In genomic region chr3:25508901-25509300, GRCh38 we compare ENCODE assay signal across 13 cellular contexts.
DNase-seq lines count a peak whose midpoint lies in the region; ATAC-seq, FAIRE-seq and TF ChIP-seq lines count a peak whose summit lies in the region.
"Had no signal": no experiment of that assay in that cellular context is flagged by ENCODE, and none has a peak within 500 bp of the region (broad histone marks: within the 10 kb centered on the region; RNA-seq: fewer than 3 reads in every experiment).

No MANE protein-coding gene starts in this region.

- H3K27ac ChIP-seq in A549, result peak overlapping the region; percentile 76 to 78
- peak overlapping the region; percentile 98 for H3K27ac ChIP-seq in endothelial cell of umbilical vein (ENCODE audit: insufficient read depth, low read depth, low read length)
- no peak overlapping the region for H3K27ac ChIP-seq in substantia nigra (ENCODE audit: low read depth, low read length, poor library complexity, severe bottlenecking)

- no peak overlapping the region for H2AFZ ChIP-seq in endothelial cell of umbilical vein (ENCODE audit: low read depth, low read length)

- CTCF ChIA-PET in A549 (lab: Yijun Ruan, JAX) (interaction anchor here (0.6 to 1.9 kb wide), 3 partner anchors 9 to 67 kb away, joined by 3 to 5 read pairs (median 4); no protein-coding TSS in a partner anchor), endothelial cell of umbilical vein (lab: Charles Lee) (interaction anchor here (0.7 to 2.8 kb wide), 13 partner anchors 9 to 427 kb away, joined by 3 to 16 read pairs (median 4); partner anchors contain the start of gene RARB), WTC11 (lab: Charles Lee) (no interaction called here)

- H3K27ac Mint-ChIP-seq in mesothelial cell of epicardium, result peak overlapping the region; percentile 66
- H3K27ac Mint-ChIP-seq in WTC11, result no peak overlapping the region
- H3K27ac Mint-ChIP-seq: activated B cell treated with CpG ODN at 0.5 μM for 24 hours had no signal

- H3K79me2 ChIP-seq in endothelial cell of umbilical vein (ENCODE audit: control insufficient read depth, insufficient read depth, low read length), result peaks cover 15% of the 10 kb centered on the region

- H3K27me3 ChIP-seq in MG63, result no peaks in the 10 kb centered on the region
- no peaks in the 10 kb centered on the region for H3K27me3 ChIP-seq in endothelial cell of umbilical vein (ENCODE audit: control insufficient read depth in 2 of 2, insufficient read depth in 2 of 2, low read length in 2 of 2)

- H3K4me1 ChIP-seq in A549 (peaks cover 33% of the 10 kb centered on the region), endothelial cell of umbilical vein (ENCODE audit: control insufficient read depth, extremely low read depth, insufficient read depth, low read length) (peaks cover 28% of the 10 kb centered on the region)

- H3K9me1 ChIP-seq in endothelial cell of umbilical vein (replicated peaks; ENCODE audit: control insufficient read depth, extremely low read depth, insufficient read depth, low read length), result no peaks in the 10 kb centered on the region

- H3K36me3 Mint-ChIP-seq in mesothelial cell of epicardium, result peaks cover 48% of the 10 kb centered on the region
- no peaks in the 10 kb centered on the region for H3K36me3 Mint-ChIP-seq in WTC11

- 46% methylated on average over 4 of the region's 4 CpGs for WGBS in A549 (ENCODE audit: missing lambda C conversion rate)

- FAIRE-seq in A549 (lab: Jason Lieb, UNC), result no peak
- peak; percentile 82 for FAIRE-seq in endothelial cell of umbilical vein (lab: Jason Lieb, UNC)

- H3K4me2 ChIP-seq in A549 (peak overlapping the region; percentile 25), endothelial cell of umbilical vein (ENCODE audit: insufficient read depth, low read length) (peak overlapping the region; percentile 50)

- no peaks in the 10 kb centered on the region for H3K9me3 ChIP-seq in A549
- H3K9me3 ChIP-seq in MG63, result no peaks in the 10 kb centered on the region
- no peaks in the 10 kb centered on the region for H3K9me3 ChIP-seq in endothelial cell of umbilical vein (replicated peaks; ENCODE audit: control insufficient read depth, insufficient read depth, low read length)

- peak in 1 of 2 experiments; percentile 14; a peak in 1 of 5 replicates for TF ChIP-seq RAD21 in A549 (conservative IDR thresholded peaks at IDR 0.05 in 1 of 2, IDR thresholded peaks at IDR 0.05 in 1 of 2)

- H3K4me3 ChIP-seq in A549 (no peak overlapping the region), MG63 (no peak overlapping the region), endothelial cell of umbilical vein (replicated peaks in 1 of 3; ENCODE audit: insufficient read depth in 1 of 3, low read depth in 1 of 3, low read length in 3 of 3) (no peak overlapping the region)

- POLR2A ChIA-PET in A549 (lab: Yijun Ruan, JAX) (no interaction called here), endothelial cell of umbilical vein (lab: Charles Lee) (interaction anchor here (0.8 to 1.4 kb wide), 2 partner anchors 76 to 81 kb away, joined by 3 to 4 read pairs; partner anchors contain the start of gene RARB), WTC11 (lab: Charles Lee) (interaction anchor here (0.7 kb wide), 1 partner anchor 735 kb away, joined by 3 read pairs; no protein-coding TSS in a partner anchor)

- H3K4me3 Mint-ChIP-seq in mesothelial cell of epicardium (no peak overlapping the region), WTC11 (no peak overlapping the region)
- H3K4me3 Mint-ChIP-seq: activated B cell treated with CpG ODN at 0.5 μM for 24 hours had no signal

- H4K20me1 ChIP-seq in endothelial cell of umbilical vein (replicated peaks; ENCODE audit: control insufficient read depth, extremely low read depth, insufficient read depth, low read length), result no peaks in the 10 kb centered on the region

- intact Hi-C loops in endothelial cell of umbilical vein (cut with micrococcal nuclease), result loop anchor here (1.0 to 2.0 kb wide), 6 partner anchors 16 to 358 kb away; partner anchors contain the start of gene RARB

- dilution Hi-C loops in endothelial cell of umbilical vein (cut with MboI; ENCODE audit: extremely low pct_ligation_motif_present, low sequenced_read_pairs), result no loop called here

- H3K4me1 Mint-ChIP-seq in mesothelial cell of epicardium (peaks cover 28% of the 10 kb centered on the region), WTC11 (peaks cover 6% of the 10 kb centered on the region)
- H3K4me1 Mint-ChIP-seq: activated B cell treated with CpG ODN at 0.5 μM for 24 hours had no signal

- no peaks in the 10 kb centered on the region for H3K9me3 Mint-ChIP-seq in mesothelial cell of epicardium
- H3K9me3 Mint-ChIP-seq in WTC11, result no peaks in the 10 kb centered on the region
- H3K9me3 Mint-ChIP-seq: activated B cell treated with CpG ODN at 0.5 μM for 24 hours had no signal

- ATAC-seq in A549 (peak; percentile 75 to 81), WTC11 (no peak)

- no peaks in the 10 kb centered on the region for H3K36me3 ChIP-seq in MG63
- peaks cover 0 to 3% of the 10 kb centered on the region in 2 experiments for H3K36me3 ChIP-seq in endothelial cell of umbilical vein (ENCODE audit: control insufficient read depth in 2 of 2, extremely low read depth in 1 of 2, insufficient read depth in 2 of 2, low read length in 2 of 2)

- no peak for TF ChIP-seq CTCF in A549 (IDR thresholded peaks at IDR 0.05)
- no peak for TF ChIP-seq CTCF in endothelial cell of umbilical vein (IDR thresholded peaks at IDR 0.05; ENCODE audit: extremely low read depth in 1 of 2, insufficient read depth in 1 of 2, low read depth in 1 of 2, low read length in 2 of 2)
- TF ChIP-seq CTCF in mesothelial cell of epicardium (IDR thresholded peaks at IDR 0.05; ENCODE audit: unreplicated experiment), result no peak
- no peak for TF ChIP-seq CTCF in WTC11 (IDR thresholded peaks at IDR 0.05)

- TF ChIP-seq POLR2A in A549 (IDR thresholded peaks at IDR 0.05; ENCODE audit: low read length) (no peak), endothelial cell of umbilical vein (IDR thresholded peaks at IDR 0.05; ENCODE audit: low read depth, low read length) (no peak)

- H3K9ac ChIP-seq in endothelial cell of umbilical vein (replicated peaks; ENCODE audit: extremely low read depth, insufficient read depth, low read length), result peak overlapping the region; percentile 88

- BruUV-seq in endothelial cell of umbilical vein (replicated peaks; lab: Mats Ljungman, UMichigan), result no TSS peak

- DNase-seq in A549 (ENCODE audit: low read depth in 1 of 2, low spot score in 1 of 2), result peak in 1 of 2 experiments; percentile 33
- peak; percentile 8 for DNase-seq in MG63
- DNase-seq in endothelial cell of umbilical vein (ENCODE audit: low read depth, low spot score), result peak; percentile 94
- no peak for DNase-seq in mesothelial cell of epicardium (ENCODE audit: low spot score in 2 of 2, unreplicated experiment in 2 of 2)
- DNase-seq in HuH-7.5 (ENCODE audit: low spot score), result no peak
- DNase-seq in substantia nigra (lab: John Stamatoyannopoulos, UW), result no peak
- no peak for DNase-seq in SIG-M5 treated with dmso at 0.1 percent for 504 hours (lab: John Stamatoyannopoulos, UW; ENCODE audit: unreplicated experiment)
- no peak for DNase-seq in WTC11 (ENCODE audit: low spot score)
- DNase-seq: activated B cell treated with CpG ODN at 0.5 μM for 24 hours; central memory CD4-positive, alpha-beta T cell; NCI-H2171 treated with DMSO at 0.1 percent for 48 hours; retina; RPMI8226 had no signal

- H3K27me3 Mint-ChIP-seq in mesothelial cell of epicardium (ENCODE audit: low read depth), result no peaks in the 10 kb centered on the region
- no peaks in the 10 kb centered on the region; the same call in 1 of the 2 replicates for H3K27me3 Mint-ChIP-seq in WTC11 (ENCODE audit: low read depth)
- H3K27me3 Mint-ChIP-seq: activated B cell treated with CpG ODN at 0.5 μM for 24 hours had no signal

- TF ChIP-seq EP300 in A549 (IDR thresholded peaks at IDR 0.05), result peak in 1 of 2 experiments; percentile 77; a peak in 1 of 5 replicates

TF ChIP-seq in A549, 52 proteins besides CTCF, POLR2A, EP300 and RAD21 (continues in another document):
- TF ChIP-seq, protein P1, sequence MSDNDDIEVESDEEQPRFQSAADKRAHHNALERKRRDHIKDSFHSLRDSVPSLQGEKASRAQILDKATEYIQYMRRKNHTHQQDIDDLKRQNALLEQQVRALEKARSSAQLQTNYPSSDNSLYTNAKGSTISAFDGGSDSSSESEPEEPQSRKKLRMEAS (IDR thresholded peaks at IDR 0.05), result peak; percentile 52
- TF ChIP-seq GATA3 (IDR thresholded peaks at IDR 0.05; ENCODE audit: borderline replicate concordance), result peak; percentile 31; the same call in 1 of the 2 replicates
- peak; percentile 44 to 52; a peak in 2 of 5 replicates for TF ChIP-seq JUN (IDR thresholded peaks at IDR 0.05)

TF ChIP-seq in endothelial cell of umbilical vein, 7 proteins besides CTCF, POLR2A, EP300 and RAD21:
- TF ChIP-seq, protein P1 (IDR thresholded peaks at IDR 0.05; ENCODE audit: insufficient read depth, insufficient read length), result peak; percentile 79
- peak; percentile 86 for TF ChIP-seq JUN (IDR thresholded peaks at IDR 0.05; ENCODE audit: borderline replicate concordance, insufficient read depth, insufficient read length, low read depth)
- no peak for TF ChIP-seq EZH2 (IDR thresholded peaks at IDR 0.05; ENCODE audit: borderline replicate concordance, low read depth, low read length, severe bottlenecking)
- TF ChIP-seq FOS (IDR thresholded peaks at IDR 0.05; ENCODE audit: borderline replicate concordance, insufficient read depth, low read length), result peak; percentile 68
- TF ChIP-seq GATA2 (IDR thresholded peaks at IDR 0.05; ENCODE audit: insufficient read depth, insufficient read length, low read depth, low read length), result peak; percentile 55
- TF ChIP-seq POLR2AphosphoS5 (IDR thresholded peaks at IDR 0.05; ENCODE audit: insufficient read depth, low read depth, low read length), result peak; percentile 54
TF ChIP-seq in endothelial cell of umbilical vein: peak in this region for 5.

TF ChIP-seq in WTC11, 78 proteins besides CTCF, POLR2A, EP300 and RAD21 (continues in another document):
- TF ChIP-seq ZNF232 (CRISPR knock-in tag; IDR thresholded peaks at IDR 0.05) (no peak), NR3C1 (CRISPR knock-in tag; conservative IDR thresholded peaks at IDR 0.05; ENCODE audit: low read depth) (no peak), GTF2I (CRISPR knock-in tag; conservative IDR thresholded peaks at IDR 0.05) (no peak), NR2C2 (CRISPR knock-in tag; IDR thresholded peaks at IDR 0.05) (no peak)
- TF ChIP-seq, protein P2, sequence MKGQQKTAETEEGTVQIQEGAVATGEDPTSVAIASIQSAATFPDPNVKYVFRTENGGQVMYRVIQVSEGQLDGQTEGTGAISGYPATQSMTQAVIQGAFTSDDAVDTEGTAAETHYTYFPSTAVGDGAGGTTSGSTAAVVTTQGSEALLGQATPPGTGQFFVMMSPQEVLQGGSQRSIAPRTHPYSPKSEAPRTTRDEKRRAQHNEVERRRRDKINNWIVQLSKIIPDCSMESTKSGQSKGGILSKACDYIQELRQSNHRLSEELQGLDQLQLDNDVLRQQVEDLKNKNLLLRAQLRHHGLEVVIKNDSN (CRISPR knock-in tag; IDR thresholded peaks at IDR 0.05), result no peak

Comparison
In these comparisons a context has a peak if more than half of its experiments do, and no peak if none do; other contexts are left out.
1. DNase-seq: peak in MG63 (single experiment) and endothelial cell of umbilical vein (single experiment); none in mesothelial cell of epicardium (0 of 2), HuH-7.5 (single experiment), substantia nigra (0 of 49), SIG-M5 treated with dmso at 0.1 percent for 504 hours (single experiment) and WTC11 (single experiment).